In genomic region chrX:130393451-130394074, GRCh38 we compare ENCODE assay signal across 9 cellular contexts. TPM values are rescaled to one million over a fixed set of nuclear protein-coding genes. Genes with fewer than 3 reads are reported as not detected.
DNase-seq lines count a peak whose midpoint lies in the region; ATAC-seq, FAIRE-seq and TF ChIP-seq lines count a peak whose summit lies in the region.
"Had no signal": no experiment of that assay in that cellular context is flagged by ENCODE, and none has a peak within 500 bp of the region (broad histone marks: within the 10 kb centered on the region; RNA-seq: fewer than 3 reads in every experiment).

No MANE protein-coding gene starts in this region.

- ATAC-seq in GM12878, result peak; percentile 28; the same call in 1 of the 3 replicates
- ATAC-seq in HG03045 (IDR thresholded peaks at IDR 0.05; ENCODE audit: unreplicated experiment), result no peak
- no peak for ATAC-seq in GM18873 (IDR thresholded peaks at IDR 0.05; ENCODE audit: low FRiP score, unreplicated experiment)

- H3K79me2 ChIP-seq in GM12878 (ENCODE audit: control insufficient read depth, insufficient read depth, low read length), result no peaks in the 10 kb centered on the region

- TF ChIP-seq CTCF in GM10266 (IDR thresholded peaks at IDR 0.05; ENCODE audit: control insufficient read depth, insufficient read depth, low read depth, missing control alignments), result peak; percentile 36
- TF ChIP-seq CTCF in GM12878 (IDR thresholded peaks at IDR 0.05 in 2 of 3, conservative IDR thresholded peaks at IDR 0.05 in 1 of 3; ENCODE audit: control insufficient read depth in 2 of 3, extremely low read depth in 1 of 3, insufficient read depth in 1 of 3, low read depth in 3 of 3, low read length in 3 of 3), result peak; percentile 52 to 54 (median 53); a peak in 5 of 6 replicates
- TF ChIP-seq CTCF in type B pancreatic cell (conservative IDR thresholded peaks at IDR 0.05), result peak; percentile 79

- no peak overlapping the region for H2AFZ ChIP-seq in GM12878 (ENCODE audit: control insufficient read depth, low read depth, low read length)

- peak; percentile 31; the same call in 1 of the 2 replicates for TF ChIP-seq RAD21 in GM12878 (IDR thresholded peaks at IDR 0.05; ENCODE audit: insufficient read depth, low read depth, low read length)

- H3K9me3 Mint-ChIP-seq in type B pancreatic cell, result no peaks in the 10 kb centered on the region
- H3K9me3 Mint-ChIP-seq: stimulated activated naive CD8-positive, alpha-beta T cell treated with anti-CD3 and anti-CD28 coated beads, Interleukin-15, Interleukin-2, amounts not matched to agents 100 ng/mL and 50 ng/mL, for 24 hours had no signal

- POLR2A ChIA-PET in GM12878 (lab: Charles Lee), result no interaction called here

- H3K9me3 ChIP-seq in GM12878 (replicated peaks; ENCODE audit: control insufficient read depth, insufficient read depth, low read length), result no peaks in the 10 kb centered on the region

- no peak overlapping the region for H3K4me3 ChIP-seq in GM12878

- 0 out of 4 replicates have a peak, but pooled peaks cover 0 to 2% of the 10 kb centered on the region in 2 experiments for H3K27me3 ChIP-seq in GM12878 (replicated peaks in 1 of 2; ENCODE audit: control insufficient read depth in 2 of 2, insufficient read depth in 2 of 2, low read length in 1 of 2)

- no peak for TF ChIP-seq POLR2A in GM12878 (IDR thresholded peaks at IDR 0.05; ENCODE audit: low read depth, low read length)

- intact Hi-C loops in GM12878 (cut with micrococcal nuclease; ENCODE audit: unreplicated experiment), result loop anchor here (2.0 kb wide), 1 partner anchor 523 kb away; no protein-coding TSS in a partner anchor

- TF ChIP-seq EP300 in GM12878 (IDR thresholded peaks at IDR 0.05; ENCODE audit: borderline replicate concordance in 1 of 2, control insufficient read depth in 1 of 2, low read depth in 2 of 2, low read length in 2 of 2), result no peak

- H3K36me3 Mint-ChIP-seq in type B pancreatic cell, result no peaks in the 10 kb centered on the region

- DNase-seq in A172 (ENCODE audit: low spot score) (peak; percentile 25), GM10266 (ENCODE audit: extremely low spot score) (peak; percentile 10), NCI-H2171 (lab: John Stamatoyannopoulos, UW) (peak; percentile 15), GM12878 (ENCODE audit: low read depth, low spot score) (no peak), inferior parietal cortex (ENCODE audit: extremely low spot score) (peak; percentile 75), type B pancreatic cell (ENCODE audit: extremely low spot score, unreplicated experiment) (no peak)

- no peaks in the 10 kb centered on the region for H3K4me1 ChIP-seq in GM12878 (ENCODE audit: control insufficient read depth, insufficient read depth, low read length)

- SMC1A ChIA-PET in GM12878 (lab: Charles Lee; ENCODE audit: uncharacterized antibody, unreplicated experiment), result interaction anchor here (1.0 to 1.7 kb wide), 2 partner anchors 19 to 523 kb away, joined by 3 to 6 read pairs; no protein-coding TSS in a partner anchor

- in situ Hi-C loops in GM12878 (cut with MboI), result no loop called here

- H3K27ac ChIP-seq in GM12878 (ENCODE audit: control insufficient read depth, insufficient read depth), result no peak overlapping the region

- CTCF ChIA-PET in GM12878 (lab: Yijun Ruan, JAX), result interaction anchor here (0.6 to 1.7 kb wide), 6 partner anchors 9 to 523 kb away, joined by 3 to 4 read pairs (median 3); no protein-coding TSS in a partner anchor

- no peak overlapping the region for H3K27ac Mint-ChIP-seq in type B pancreatic cell
- H3K27ac Mint-ChIP-seq: stimulated activated naive CD8-positive, alpha-beta T cell treated with anti-CD3 and anti-CD28 coated beads, Interleukin-15, Interleukin-2, amounts not matched to agents 100 ng/mL and 50 ng/mL, for 24 hours had no signal

- no peak overlapping the region for H3K4me2 ChIP-seq in GM12878 (ENCODE audit: control insufficient read depth, insufficient read depth)

- H3K9ac ChIP-seq in GM12878 (ENCODE audit: control insufficient read depth, insufficient read depth, low read length), result no peak overlapping the region

- no peak for FAIRE-seq in GM12878 (lab: Jason Lieb, UNC)

- H3K4me3 Mint-ChIP-seq in type B pancreatic cell, result no peak overlapping the region
- H3K4me3 Mint-ChIP-seq: stimulated activated naive CD8-positive, alpha-beta T cell treated with anti-CD3 and anti-CD28 coated beads, Interleukin-15, Interleukin-2, amounts not matched to agents 100 ng/mL and 50 ng/mL, for 24 hours had no signal

- no TSS peak for BruUV-seq in GM12878 (replicated peaks; lab: Mats Ljungman, UMichigan)

- 15% methylated on average over 5 of the region's 5 CpGs for WGBS in GM12878 (ENCODE audit: insufficient coverage, insufficient replicate concordance, low lambda C conversion rate, missing lambda C conversion rate)

- RAD21 ChIA-PET in GM12878 (lab: Charles Lee; ENCODE audit: unreplicated experiment), result no interaction called here

- no peaks in the 10 kb centered on the region for H4K20me1 ChIP-seq in GM12878 (ENCODE audit: control insufficient read depth, insufficient read depth)

- peaks cover 20% of the 10 kb centered on the region for H3K27me3 Mint-ChIP-seq in type B pancreatic cell

- no peaks in the 10 kb centered on the region for H3K36me3 ChIP-seq in GM12878 (ENCODE audit: control insufficient read depth in 2 of 2, insufficient read depth in 2 of 2, low read length in 1 of 2)

- no peaks in the 10 kb centered on the region for H3K4me1 Mint-ChIP-seq in type B pancreatic cell (ENCODE audit: unreplicated experiment)

TF ChIP-seq in GM12878, 131 proteins besides CTCF, POLR2A, EP300 and RAD21 (continues in another document):
- TF ChIP-seq IKZF1 (conservative IDR thresholded peaks at IDR 0.05) (no peak), CBX5 (IDR thresholded peaks at IDR 0.05; ENCODE audit: low read depth) (no peak), SMC3 (IDR thresholded peaks at IDR 0.05; ENCODE audit: borderline replicate concordance, low read length) (peak; percentile 38; the same call in 1 of the 2 replicates)

RNA-seq across cellular contexts. Expression of gene GPR119, which starts 8.1 kb away (rescaled TPM):
- not detected in 2 replicates for total RNA-seq in A172 (2014; rRNA removed; shearing (Covaris generic))
- not detected in 2 replicates for total RNA-seq in GM12878 (2013; cell fraction: nucleolus; rRNA removed)
- total RNA-seq in GM12878 (2014; rRNA removed) (not detected in 2 replicates), GM12878 (2014; rRNA removed; fragmentation: Illumina TruSeq; extraction: Trizol) (not detected in 2 replicates), GM12878 (2021) (not detected in 2 replicates), type B pancreatic cell (ENCODE audit: low replicate concordance) (11.9 and 21.9 TPM in 2 replicates)
- not detected for polyA plus RNA-seq in GM12878 (2011; ENCODE audit: low read depth)
- polyA plus RNA-seq in GM12878 (2011; rRNA removed) (not detected in 2 replicates), GM12878 (2014; fragmentation: Illumina TruSeq; extraction: Trizol) (not detected in 2 replicates), GM12878 (2014; fragmentation: Nextera tagmentation; extraction: Ambion mirVana) (not detected), GM12878 (2014; rRNA removed) (not detected in 2 replicates), GM12878 (2016; fragmentation: Nextera tagmentation; extraction: Ambion mirVana) (not detected)
- polyA plus RNA-seq in GM12878 (2011; cell fraction: cytosol; rRNA removed), result not detected in 2 replicates
- not detected in 2 replicates for polyA plus RNA-seq in GM12878 (2011; cell fraction: nucleus; rRNA removed)
- polyA plus RNA-seq in GM12878 (2012), result not detected in 2 replicates
- not detected in 2 replicates for polyA minus RNA-seq in GM12878 (2011; rRNA and poly(A)+ RNA removed)
- polyA minus RNA-seq in GM12878 (2011; cell fraction: cytosol; rRNA and poly(A)+ RNA removed), result not detected in 2 replicates
- polyA minus RNA-seq in GM12878 (2011; cell fraction: nucleus; rRNA and poly(A)+ RNA removed), result not detected in 2 replicates

RNA-seq across cellular contexts. Expression of gene RBMX2, which starts 8.2 kb away (rescaled TPM):
- 10.4 and 15.6 TPM in 2 replicates for total RNA-seq in A172 (2014; rRNA removed; shearing (Covaris generic))
- 31.8 and 32.4 TPM in 2 replicates for total RNA-seq in GM12878 (2013; cell fraction: nucleolus; rRNA removed)
- 21.5 and 26.3 TPM in 2 replicates for total RNA-seq in GM12878 (2014; rRNA removed)
- 44.1 and 44.6 TPM in 2 replicates for total RNA-seq in GM12878 (2014; rRNA removed; fragmentation: Illumina TruSeq; extraction: Trizol)
- 18.9 and 20.5 TPM in 2 replicates for total RNA-seq in GM12878 (2021)
- 18.1 TPM for polyA plus RNA-seq in GM12878 (2011; ENCODE audit: low read depth)
- 35.4 and 47.9 TPM in 2 replicates for polyA plus RNA-seq in GM12878 (2011; rRNA removed)
- 14.4 and 16.5 TPM in 2 replicates for polyA plus RNA-seq in GM12878 (2011; cell fraction: cytosol; rRNA removed)
- 19.8 and 22.0 TPM in 2 replicates for polyA plus RNA-seq in GM12878 (2011; cell fraction: nucleus; rRNA removed)
- 24.1 and 25.8 TPM in 2 replicates for polyA plus RNA-seq in GM12878 (2012)
- 37.3 and 49.6 TPM in 2 replicates for polyA plus RNA-seq in GM12878 (2014; fragmentation: Illumina TruSeq; extraction: Trizol)
- 10 to 100 TPM; 35.6 to 56.0 TPM for polyA plus RNA-seq in GM12878 (2014; fragmentation: Nextera tagmentation; extraction: Ambion mirVana)
- polyA plus RNA-seq in GM12878 (2014; rRNA removed), result 23.1 and 29.7 TPM in 2 replicates
- polyA plus RNA-seq in GM12878 (2016; fragmentation: Nextera tagmentation; extraction: Ambion mirVana), result 10 to 100 TPM; 24.0 to 28.0 TPM
- 12.9 and 17.3 TPM in 2 replicates for polyA minus RNA-seq in GM12878 (2011; rRNA and poly(A)+ RNA removed)
- 4.1 and 4.9 TPM in 2 replicates for polyA minus RNA-seq in GM12878 (2011; cell fraction: cytosol; rRNA and poly(A)+ RNA removed)
- polyA minus RNA-seq in GM12878 (2011; cell fraction: nucleus; rRNA and poly(A)+ RNA removed), result 10.0 and 16.0 TPM in 2 replicates
- 29.1 and 32.4 TPM in 2 replicates for total RNA-seq in type B pancreatic cell (ENCODE audit: low replicate concordance)

RNA-seq across cellular contexts. Expression of gene SLC25A14, which starts 53.8 kb away (rescaled TPM):
- total RNA-seq in A172 (2014; rRNA removed; shearing (Covaris generic)), result 8.8 and 9.3 TPM in 2 replicates
- 19.3 and 25.3 TPM in 2 replicates for total RNA-seq in GM12878 (2013; cell fraction: nucleolus; rRNA removed)
- 7.6 and 11.3 TPM in 2 replicates for total RNA-seq in GM12878 (2014; rRNA removed)
- 8.7 and 10.5 TPM in 2 replicates for total RNA-seq in GM12878 (2014; rRNA removed; fragmentation: Illumina TruSeq; extraction: Trizol)
- total RNA-seq in GM12878 (2021), result 7.7 and 8.9 TPM in 2 replicates
- 9.8 TPM for polyA plus RNA-seq in GM12878 (2011; ENCODE audit: low read depth)
- polyA plus RNA-seq in GM12878 (2011; rRNA removed), result 13.4 and 20.8 TPM in 2 replicates
- 4.9 and 5.1 TPM in 2 replicates for polyA plus RNA-seq in GM12878 (2011; cell fraction: cytosol; rRNA removed)
- 22.5 and 23.8 TPM in 2 replicates for polyA plus RNA-seq in GM12878 (2011; cell fraction: nucleus; rRNA removed)
- 8.9 and 12.5 TPM in 2 replicates for polyA plus RNA-seq in GM12878 (2012)
- polyA plus RNA-seq in GM12878 (2014; fragmentation: Illumina TruSeq; extraction: Trizol), result 10.9 and 14.2 TPM in 2 replicates
- polyA plus RNA-seq in GM12878 (2014; fragmentation: Nextera tagmentation; extraction: Ambion mirVana), result 10 to 100 TPM; 14.5 to 16.7 TPM
- 11.7 and 14.6 TPM in 2 replicates for polyA plus RNA-seq in GM12878 (2014; rRNA removed)
- 10 to 100 TPM; 16.4 to 17.0 TPM for polyA plus RNA-seq in GM12878 (2016; fragmentation: Nextera tagmentation; extraction: Ambion mirVana)
- polyA minus RNA-seq in GM12878 (2011; rRNA and poly(A)+ RNA removed), result 8.0 and 8.8 TPM in 2 replicates
- 1.9 and 2.5 TPM in 2 replicates for polyA minus RNA-seq in GM12878 (2011; cell fraction: cytosol; rRNA and poly(A)+ RNA removed)
- polyA minus RNA-seq in GM12878 (2011; cell fraction: nucleus; rRNA and poly(A)+ RNA removed), result 6.8 and 7.3 TPM in 2 replicates
- total RNA-seq in type B pancreatic cell (ENCODE audit: low replicate concordance), result 19.6 and 23.1 TPM in 2 replicates

Comparison
In these comparisons a context has a peak if more than half of its experiments do, and no peak if none do; other contexts are left out.
1. DNase-seq: peak in A172 (single experiment), GM10266 (single experiment), NCI-H2171 (single experiment) and inferior parietal cortex (single experiment); none in GM12878 (single experiment) and type B pancreatic cell (single experiment).
2. RNA of gene GPR119, which starts 8.1 kb away (total RNA-seq): 11.9 to 21.9 TPM in type B pancreatic cell; not detected in GM12878 and not detected in A172; every median in the first group is over 10 times any median in the second.
3. Peak in every context shown above with its lines, with median percentiles within 50 percentile points of each other: CTCF ChIP-seq.